ENCODE assay signal across 29 cellular contexts in the genomic region with DNA sequence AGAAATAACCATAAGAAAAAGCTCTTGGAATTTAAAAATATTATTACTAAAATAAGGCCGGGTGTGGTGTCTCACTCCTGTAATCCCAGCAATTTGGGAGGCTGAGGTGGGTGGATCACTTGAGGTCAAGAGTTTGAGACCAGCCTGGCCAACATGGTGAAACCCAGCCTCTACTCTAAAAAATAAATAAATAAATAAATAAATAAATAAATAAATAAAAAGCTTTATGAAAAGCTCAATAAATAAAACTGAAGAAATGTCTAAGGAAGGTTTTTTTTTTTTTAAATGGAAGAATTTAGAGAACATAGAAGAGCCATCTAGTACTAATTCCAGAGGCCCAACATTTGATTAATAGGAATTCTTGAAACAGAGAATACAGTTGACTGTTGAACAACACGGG.
"Had no signal": no experiment of that assay in that cellular context is flagged by ENCODE, and none has a peak within 500 bp of the region (broad histone marks: within the 10 kb centered on the region; RNA-seq: fewer than 3 reads in every experiment).

No MANE protein-coding gene starts in this region.

- FAIRE-seq: colon, endometrium, endothelial cell of umbilical vein, frontal cortex had no signal

- H3K4me1 ChIP-seq: colonic mucosa, esophagus muscularis mucosa, esophagus squamous epithelium, foreskin keratinocyte, gastrocnemius medialis, gastroesophageal sphincter, heart left ventricle, heart right ventricle had no signal

- H3K4me2 ChIP-seq: hepatocyte had no signal

- H3K9me3 ChIP-seq: colonic mucosa, esophagus squamous epithelium, gastrocnemius medialis had no signal

- H3K4me3 ChIP-seq: colonic mucosa, coronary artery, dorsolateral prefrontal cortex, esophagus muscularis mucosa, esophagus squamous epithelium, gastrocnemius medialis, gastroesophageal sphincter, heart left ventricle, heart right ventricle, hepatocyte had no signal

- ATAC-seq: effector memory CD8-positive, alpha-beta T cell; esophagus mucosa; foreskin keratinocyte; gastrocnemius medialis; gastroesophageal sphincter; heart left ventricle; heart right ventricle had no signal

- H3K36me3 ChIP-seq: colonic mucosa, esophagus muscularis mucosa, esophagus squamous epithelium, gastrocnemius medialis, gastroesophageal sphincter, heart left ventricle, heart right ventricle had no signal

- H3K27ac ChIP-seq: colonic mucosa, coronary artery, dorsolateral prefrontal cortex, epithelial cell of prostate, esophagus muscularis mucosa, esophagus squamous epithelium, foreskin keratinocyte, gastrocnemius medialis, gastroesophageal sphincter, heart left ventricle, heart right ventricle, hepatocyte had no signal

- DNase-seq: colonic mucosa; cortex of kidney; dermis blood vessel endothelial cell; dorsolateral prefrontal cortex; effector CD4-positive, alpha-beta T cell; effector CD8-positive, alpha-beta T cell; effector memory CD4-positive, alpha-beta T cell; effector memory CD8-positive, alpha-beta T cell; endodermal cell; erythroblast; esophagus squamous epithelium; foreskin fibroblast; foreskin keratinocyte; foreskin melanocyte; gastrocnemius medialis; glutamatergic neuron; head of caudate nucleus; heart left ventricle; heart right ventricle had no signal
